ENCODE assay signal across 8 cellular contexts in the genomic region with DNA sequence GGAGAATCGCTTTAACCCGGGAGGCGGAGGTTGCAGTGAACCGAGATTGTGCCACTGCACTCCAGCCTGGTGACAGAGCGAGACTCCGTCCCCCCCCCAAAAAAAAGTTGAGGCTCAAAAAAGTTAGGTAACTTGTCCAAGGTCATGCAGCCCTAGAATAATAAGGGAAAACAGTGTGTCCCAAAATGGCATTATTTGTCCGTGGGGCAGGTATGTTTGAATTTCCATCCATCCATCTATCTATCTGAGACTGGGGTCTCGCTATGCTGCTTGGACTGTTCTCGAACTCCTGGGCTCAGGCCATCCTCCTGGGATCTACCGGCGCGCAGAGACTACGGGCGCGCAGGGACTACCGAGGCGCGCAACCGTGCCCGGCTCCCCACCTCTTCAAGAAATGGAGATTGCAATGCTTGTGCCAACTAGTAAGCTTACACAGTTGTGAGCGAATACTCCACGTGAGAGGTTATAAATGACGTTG. TPM values are rescaled to one million over a fixed set of nuclear protein-coding genes. Genes with fewer than 3 reads are reported as not detected.
A peak's percentile ranks its signal among the peaks of the same experiment; 100 is the strongest.
DNase-seq lines count a peak whose midpoint lies in the region; ATAC-seq and TF ChIP-seq lines count a peak whose summit lies in the region.

No MANE protein-coding gene starts in this region.

- H4K20me1 ChIP-seq in BLaER1 (peaks cover 2% of the 10 kb centered on the region; the same call in 1 of the 2 replicates), Karpas-422 (ENCODE audit: insufficient read depth, low read depth, low read length) (no peaks in the 10 kb centered on the region)

- H3K4me3 Mint-ChIP-seq in dendritic cell treated with granulocyte-macrophage colony-stimulating factor and Interleukin-4, amounts not matched to agents 40 ng/mL and 50 ng/mL, for 4 days: peak overlapping the region; percentile 95
- H3K4me3 Mint-ChIP-seq in nephron: peak overlapping the region; percentile 95 to 99 (median 96)

- H3K9ac ChIP-seq in BLaER1 (peak overlapping the region; percentile 83), Karpas-422 (ENCODE audit: low read length) (peak overlapping the region; percentile 90)

- H3K36me3 ChIP-seq in BLaER1 (peaks cover 2% of the 10 kb centered on the region), Karpas-422 (ENCODE audit: insufficient read depth, low read length) (peaks cover 5% of the 10 kb centered on the region; the same call in 1 of the 2 replicates)

- no peaks in the 10 kb centered on the region for H3K9me2 ChIP-seq in Karpas-422 (replicated peaks; ENCODE audit: insufficient read depth, low read length)

- peak overlapping the region; percentile 98 for H3K27ac Mint-ChIP-seq in dendritic cell treated with granulocyte-macrophage colony-stimulating factor and Interleukin-4, amounts not matched to agents 40 ng/mL and 50 ng/mL, for 4 days
- H3K27ac Mint-ChIP-seq in nephron: peak overlapping the region; percentile 96 to 99 (median 96)

- TF ChIP-seq CTCF in nephron (IDR thresholded peaks at IDR 0.05; ENCODE audit: unreplicated experiment in 3 of 3): no peak

- H3K9me3 Mint-ChIP-seq in dendritic cell treated with granulocyte-macrophage colony-stimulating factor and Interleukin-4, amounts not matched to agents 40 ng/mL and 50 ng/mL, for 4 days: no peaks in the 10 kb centered on the region
- H3K9me3 Mint-ChIP-seq in nephron: peaks cover 10% of the 10 kb centered on the region

- H3K4me2 ChIP-seq in BLaER1: peak overlapping the region; percentile 86
- peak overlapping the region; percentile 90 for H3K4me2 ChIP-seq in Karpas-422 (ENCODE audit: low read depth, low read length, poor library complexity, severe bottlenecking)

- peaks cover 12% of the 10 kb centered on the region for H3K27me3 Mint-ChIP-seq in dendritic cell treated with granulocyte-macrophage colony-stimulating factor and Interleukin-4, amounts not matched to agents 40 ng/mL and 50 ng/mL, for 4 days
- no peaks in the 10 kb centered on the region for H3K27me3 Mint-ChIP-seq in nephron (ENCODE audit: low read depth)

- no peak for DNase-seq in Karpas-422
- no peak for DNase-seq in NCI-H345 (lab: John Stamatoyannopoulos, UW)
- no peak for DNase-seq in SK-N-DZ (ENCODE audit: low spot score)
- DNase-seq in DMS 273 treated with DMSO at 0.1 percent for 48 hours (lab: John Stamatoyannopoulos, UW): no peak

- intact Hi-C loops in dendritic cell treated with granulocyte-macrophage colony-stimulating factor and Interleukin-4, amounts not matched to agents 40 ng/mL and 50 ng/mL, for 4 days (cut with micrococcal nuclease): loop anchor here (1.0 kb wide), 1 partner anchor 58 kb away; a partner anchor contains a TSS

- H3K4me1 ChIP-seq in BLaER1: peaks cover 26% of the 10 kb centered on the region
- H3K4me1 ChIP-seq in Karpas-422 (ENCODE audit: low read length): peaks cover 19% of the 10 kb centered on the region

- peaks cover 9% of the 10 kb centered on the region; the same call in 1 of the 2 replicates for H3K9me3 ChIP-seq in BLaER1
- H3K9me3 ChIP-seq in Karpas-422 (ENCODE audit: low read length): no peaks in the 10 kb centered on the region

- ATAC-seq in GM18868 (IDR thresholded peaks at IDR 0.05; ENCODE audit: unreplicated experiment): no peak

- H3K27ac ChIP-seq in BLaER1: peak overlapping the region; percentile 71
- peak overlapping the region; percentile 81 for H3K27ac ChIP-seq in Karpas-422 (ENCODE audit: low read length)

- H3K4me1 Mint-ChIP-seq in dendritic cell treated with granulocyte-macrophage colony-stimulating factor and Interleukin-4, amounts not matched to agents 40 ng/mL and 50 ng/mL, for 4 days (ENCODE audit: low read depth): peaks cover 16% of the 10 kb centered on the region
- H3K4me1 Mint-ChIP-seq in nephron: peaks cover 19% of the 10 kb centered on the region

- peak overlapping the region; percentile 59 for H2AFZ ChIP-seq in Karpas-422 (ENCODE audit: low read length)

- H3K36me3 Mint-ChIP-seq in dendritic cell treated with granulocyte-macrophage colony-stimulating factor and Interleukin-4, amounts not matched to agents 40 ng/mL and 50 ng/mL, for 4 days (ENCODE audit: low read depth): peaks cover 21% of the 10 kb centered on the region
- peaks cover 5% of the 10 kb centered on the region for H3K36me3 Mint-ChIP-seq in nephron (ENCODE audit: low read depth)

- H3K4me3 ChIP-seq in BLaER1 (peak overlapping the region; percentile 75), Karpas-422 (ENCODE audit: low read length) (peak overlapping the region; percentile 91)

- H3K27me3 ChIP-seq in BLaER1 (no peaks in the 10 kb centered on the region), Karpas-422 (ENCODE audit: low read length) (no peaks in the 10 kb centered on the region)

- peaks cover 28% of the 10 kb centered on the region for H3K79me2 ChIP-seq in Karpas-422 (ENCODE audit: low read length)

RNA-seq across cellular contexts. Expression of a gene that starts 0.4 kb away (rescaled TPM):
- total RNA-seq in Karpas-422 (2014; rRNA removed; shearing (Covaris generic); ENCODE audit: low replicate concordance): 33.5 and 44.4 TPM in 2 replicates
- polyA plus RNA-seq in SK-N-DZ (2014; cell fraction: cytosol; rRNA removed): 5.6 and 10.4 TPM in 2 replicates
- 20.0 and 34.9 TPM in 2 replicates for polyA plus RNA-seq in SK-N-DZ (2014; cell fraction: nucleus; rRNA removed)

RNA-seq across cellular contexts. Expression of a gene that starts 28.4 kb away (rescaled TPM):
- total RNA-seq in Karpas-422 (2014; rRNA removed; shearing (Covaris generic); ENCODE audit: low replicate concordance): 1.5 and 3.1 TPM in 2 replicates
- 8.5 and 14.3 TPM in 2 replicates for polyA plus RNA-seq in SK-N-DZ (2014; cell fraction: cytosol; rRNA removed)
- polyA plus RNA-seq in SK-N-DZ (2014; cell fraction: nucleus; rRNA removed): 5.8 and 8.6 TPM in 2 replicates

RNA-seq across cellular contexts. Expression of a gene that starts 50.4 kb away (rescaled TPM):
- total RNA-seq in Karpas-422 (2014; rRNA removed; shearing (Covaris generic); ENCODE audit: low replicate concordance): 16.3 and 17.3 TPM in 2 replicates
- polyA plus RNA-seq in SK-N-DZ (2014; cell fraction: cytosol; rRNA removed): 17.8 and 20.9 TPM in 2 replicates
- polyA plus RNA-seq in SK-N-DZ (2014; cell fraction: nucleus; rRNA removed): 49.6 and 69.6 TPM in 2 replicates

RNA-seq across cellular contexts. Expression of a gene that starts 57.5 kb away (rescaled TPM):
- total RNA-seq in Karpas-422 (2014; rRNA removed; shearing (Covaris generic); ENCODE audit: low replicate concordance): 54.5 and 61.8 TPM in 2 replicates
- polyA plus RNA-seq in SK-N-DZ (2014; cell fraction: cytosol; rRNA removed): 7.9 and 9.1 TPM in 2 replicates
- 11.6 and 21.6 TPM in 2 replicates for polyA plus RNA-seq in SK-N-DZ (2014; cell fraction: nucleus; rRNA removed)
